Comparison of ENCODE assay signal across 20 cellular contexts in the genomic region with DNA sequence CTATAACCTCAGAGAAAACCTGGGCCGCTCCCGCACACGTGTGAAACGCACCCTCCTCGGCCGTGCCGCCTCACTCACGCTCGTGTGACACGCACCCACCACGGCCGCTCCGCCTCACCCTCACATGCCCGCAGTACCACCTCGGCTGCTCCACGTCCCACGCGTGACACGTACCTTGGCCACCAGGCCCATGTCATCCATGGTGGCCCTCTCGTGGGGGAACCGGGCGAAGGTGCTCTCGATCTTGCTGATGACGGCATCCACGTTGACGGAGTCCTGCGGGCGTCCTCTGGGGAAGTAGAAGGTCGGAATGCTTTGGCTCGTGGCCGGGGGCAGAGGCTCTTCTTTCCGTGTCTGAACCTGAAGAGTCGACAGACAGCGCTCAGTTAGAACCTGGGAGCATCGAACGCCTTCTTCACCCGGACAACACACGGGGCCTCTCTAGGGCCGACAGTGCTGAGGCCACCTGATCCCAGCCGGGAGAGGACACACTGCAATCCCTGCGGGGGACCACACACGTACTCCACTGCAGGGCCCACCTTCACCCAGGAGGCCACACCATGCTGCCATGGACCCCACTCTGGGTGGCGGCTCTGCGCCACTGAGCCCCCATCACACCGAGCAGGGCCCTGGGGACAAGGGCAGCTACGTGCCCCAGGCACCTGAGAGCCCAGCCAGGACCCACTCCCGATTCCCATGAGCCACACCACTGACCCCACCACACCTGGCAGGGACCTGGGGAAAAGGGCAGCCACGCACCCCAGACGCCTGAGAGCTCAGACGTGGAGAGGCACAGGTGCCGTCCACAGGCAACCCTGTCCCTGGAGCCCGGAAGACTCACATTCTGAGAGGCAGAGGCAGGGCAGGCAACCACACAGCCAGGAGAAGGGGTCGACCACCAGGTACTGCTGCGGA.
"Had no signal": no experiment of that assay in that cellular context is flagged by ENCODE, and none has a peak within 500 bp of the region (broad histone marks: within the 10 kb centered on the region; RNA-seq: fewer than 3 reads in every experiment).

No MANE protein-coding gene starts in this region.

- DNase-seq: activated CD4-positive, alpha-beta T cell treated with anti-CD3 and anti-CD28 coated beads for 1 hour; activated effector memory CD4-positive, alpha-beta T cell treated with anti-CD3 and anti-CD28 coated beads, Interleukin-2, amount 50 U/mL, for 16 hours; activated T-cell treated with anti-CD3 and anti-CD28 coated beads, Interleukin-2, amount 50 U/mL, for 72 hours; adrenal gland; effector memory CD8-positive, alpha-beta T cell; foreskin fibroblast; hippocampal formation; naive thymus-derived CD4-positive, alpha-beta T cell; stimulated activated CD4-positive, alpha-beta T cell treated with anti-CD3 and anti-CD28 coated beads, Interleukin-4, amount 100 ng/mL, for 4 hours; stimulated activated naive CD4-positive, alpha-beta T cell; substantia nigra; SW 1271; T-helper 2 cell had no signal

- H3K27me3 ChIP-seq: adrenal gland, neural progenitor cell, tibial nerve had no signal

- H3K4me1 ChIP-seq: adrenal gland, neural progenitor cell, tibial nerve had no signal

- H3K4me2 ChIP-seq: neural progenitor cell, smooth muscle cell had no signal

- H2AFZ ChIP-seq: neural progenitor cell had no signal

- H3K27ac ChIP-seq: adrenal gland, neural progenitor cell, tibial nerve, VCaP had no signal

- ATAC-seq: activated naive CD4-positive, alpha-beta T cell treated with anti-CD3 and anti-CD28 coated beads, Interleukin-2, amount 50 U/mL, for 72 hours; activated T-cell treated with anti-CD3 and anti-CD28 coated beads, Interleukin-2, amount 50 U/mL, for 72 hours; effector memory CD8-positive, alpha-beta T cell; left lobe of liver; naive thymus-derived CD4-positive, alpha-beta T cell; sciatic nerve had no signal

- H3K4me3 ChIP-seq: adrenal gland, neural progenitor cell, smooth muscle cell, tibial nerve had no signal

- H3K36me3 ChIP-seq: adrenal gland had no signal
